Comparison of ENCODE assay signal across 17 cellular contexts in genomic region chr6:114564302-114564933, GRCh38.
"Had no signal": no experiment of that assay in that cellular context is flagged by ENCODE, and none has a peak within 500 bp of the region (broad histone marks: within the 10 kb centered on the region; RNA-seq: fewer than 3 reads in every experiment).

No MANE protein-coding gene starts in this region.

- H3K79me2 ChIP-seq: hepatocyte had no signal

- H3K36me3 ChIP-seq: colonic mucosa, right atrium auricular region had no signal

- H3K4me1 ChIP-seq: colonic mucosa, foreskin keratinocyte, right atrium auricular region had no signal

- H3K4me3 ChIP-seq: colonic mucosa, hepatocyte, lung, right atrium auricular region, smooth muscle cell had no signal

- H3K9me3 ChIP-seq: colonic mucosa had no signal

- FAIRE-seq: endothelial cell of umbilical vein had no signal

- H3K4me2 ChIP-seq: hepatocyte, smooth muscle cell had no signal

- DNase-seq: colonic mucosa; dermis blood vessel endothelial cell; erythroblast; foreskin keratinocyte; head of caudate nucleus; left colon; left ventricle myocardium superior; mesenchymal stem cell; naive B cell; stimulated activated CD4-positive, alpha-beta T cell treated with anti-CD3 and anti-CD28 coated beads, Interleukin-2, amount 100 ng/mL, for 48 hours; stimulated activated naive CD4-positive, alpha-beta T cell treated with Interleukin-2 at 50 U/mL for 16 hours; trophoblast cell had no signal

- ATAC-seq: foreskin keratinocyte, left colon, left ventricle myocardium superior had no signal

- H2AFZ ChIP-seq: hepatocyte had no signal

- H3K27me3 ChIP-seq: colonic mucosa, foreskin keratinocyte, hepatocyte, right atrium auricular region had no signal

- H3K27ac ChIP-seq: colonic mucosa, foreskin keratinocyte, hepatocyte, right atrium auricular region had no signal
